15 cellular contexts compared by ENCODE assay signal in the genomic region with DNA sequence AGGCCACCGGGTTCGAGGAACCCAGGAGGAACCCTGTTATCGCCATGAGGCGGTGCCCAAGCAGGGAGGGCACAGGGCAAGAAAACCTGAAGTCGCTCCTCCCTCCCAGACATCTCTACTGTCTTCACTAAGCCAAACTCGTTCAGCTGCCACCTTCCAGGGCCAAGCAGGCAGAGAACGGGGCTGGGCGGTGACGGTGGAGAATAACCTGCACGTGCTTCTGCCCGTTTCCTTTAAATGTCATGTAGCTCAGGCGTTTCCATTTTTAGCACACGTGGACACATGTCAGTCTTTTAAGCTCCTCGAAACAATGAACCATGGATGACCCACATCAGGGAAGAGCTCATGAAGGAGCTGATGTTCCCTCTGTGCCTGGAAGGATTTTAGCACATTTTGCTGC.
DNase-seq lines count a peak whose midpoint lies in the region; ATAC-seq and TF ChIP-seq lines count a peak whose summit lies in the region.
"Had no signal": no experiment of that assay in that cellular context is flagged by ENCODE, and none has a peak within 500 bp of the region (broad histone marks: within the 10 kb centered on the region; RNA-seq: fewer than 3 reads in every experiment).

No MANE protein-coding gene starts in this region.

- H2BK5ac ChIP-seq in IMR-90 (ENCODE audit: low read depth, low read length, poor library complexity, severe bottlenecking): no peak overlapping the region
- peak overlapping the region; percentile 61 for H2BK5ac ChIP-seq in neuronal stem cell (ENCODE audit: low read length)

- H4K5ac ChIP-seq in IMR-90 (ENCODE audit: low read depth, low read length): no peak overlapping the region

- no peak overlapping the region for H3K27ac ChIP-seq in IMR-90 (ENCODE audit: insufficient read depth, low read length)
- H3K27ac ChIP-seq in neuronal stem cell (replicated peaks; ENCODE audit: low read length): no peak overlapping the region
- no peak overlapping the region for H3K27ac ChIP-seq in tibial nerve

- TF ChIP-seq EP300 in tibial nerve (IDR thresholded peaks at IDR 0.05): no peak

- H3K56ac ChIP-seq in IMR-90 (ENCODE audit: extremely low read depth, insufficient read depth, low read length): no peak overlapping the region

- no peak overlapping the region for H3K4me3 ChIP-seq in IMR-90 (ENCODE audit: insufficient read depth, low read depth, low read length)
- no peak overlapping the region for H3K4me3 ChIP-seq in neuronal stem cell (ENCODE audit: low read length in 2 of 2)
- H3K4me3 ChIP-seq in tibial nerve: no peak overlapping the region
- H3K4me3 ChIP-seq: GM23338 had no signal

- H2BK20ac ChIP-seq in IMR-90 (ENCODE audit: low read depth, low read length): peak overlapping the region; percentile 45; the same call in 1 of the 2 replicates

- no peaks in the 10 kb centered on the region for H3K79me1 ChIP-seq in IMR-90 (ENCODE audit: low read depth in 1 of 2, low read length in 2 of 2)
- H3K79me1 ChIP-seq in neuronal stem cell (ENCODE audit: low read depth, low read length): no peaks in the 10 kb centered on the region

- intact Hi-C loops in IMR-90 (cut with micrococcal nuclease): loop anchor here (10.0 kb wide), 1 partner anchor 745 kb away; no protein-coding TSS in a partner anchor

- CTCF ChIA-PET in IMR-90 (lab: Yijun Ruan, JAX): interaction anchor here (1.0 kb wide), 1 partner anchor 11 kb away, joined by 3 read pairs; no protein-coding TSS in a partner anchor

- peaks cover 10% of the 10 kb centered on the region for H3K4me1 ChIP-seq in IMR-90 (ENCODE audit: control insufficient read depth, insufficient read depth, low read length)
- H3K4me1 ChIP-seq in neuronal stem cell (ENCODE audit: control insufficient read depth in 2 of 2, insufficient read depth in 1 of 2, low read depth in 1 of 2, low read length in 2 of 2): peaks cover 2 to 3% of the 10 kb centered on the region in 2 donors
- peaks cover 0 to 13% (median 0%) of the 10 kb centered on the region in 4 donors for H3K4me1 ChIP-seq in tibial nerve

- H3K4me2 ChIP-seq in IMR-90 (ENCODE audit: low read depth, low read length): no peak overlapping the region
- H3K4me2 ChIP-seq in neuronal stem cell (ENCODE audit: insufficient read depth, low read length, poor library complexity, severe bottlenecking): no peak overlapping the region
- H3K4me2 ChIP-seq: GM23338 had no signal

- DNase-seq in IMR-90 (no peak), neuronal stem cell (ENCODE audit: low spot score) (no peak), activated T-cell treated with anti-CD3 and anti-CD28 coated beads for 4 hours (no peak), tibial nerve (ENCODE audit: low spot score in 2 of 2) (no peak)
- DNase-seq in stimulated activated naive B cell treated with anti-CD40 and anti-IgM and Interleukin-4, amounts not matched to agents 10 μg/mL and 1 μg/mL and 100 μg/mL, for 72 hours: no peak
- DNase-seq: ACHN; C1 segment of cervical spinal cord; Calu3; CD4-positive, alpha-beta T cell; DMS 273 treated with DMSO at 0.1 percent for 48 hours; H9 had no signal

- no peak overlapping the region for H2AK9ac ChIP-seq in IMR-90 (replicated peaks; ENCODE audit: low read depth, low read length, poor library complexity)

- no peak overlapping the region for H2AFZ ChIP-seq in IMR-90 (replicated peaks; ENCODE audit: low read length, poor library complexity)
- H2AFZ ChIP-seq in neuronal stem cell (ENCODE audit: low read length): no peak overlapping the region
- H2AFZ ChIP-seq: GM23338 had no signal

- no peak overlapping the region for H4K91ac ChIP-seq in IMR-90 (ENCODE audit: insufficient read depth, low read depth, low read length)
- no peak overlapping the region for H4K91ac ChIP-seq in neuronal stem cell (ENCODE audit: low read depth, low read length, poor library complexity)

- H3K9me3 ChIP-seq in IMR-90 (ENCODE audit: control insufficient read depth, insufficient read depth, low read length) (no peaks in the 10 kb centered on the region), neuronal stem cell (replicated peaks in 1 of 2; ENCODE audit: control insufficient read depth in 2 of 2, insufficient read depth in 1 of 2, low read depth in 1 of 2, low read length in 2 of 2) (no peaks in the 10 kb centered on the region), tibial nerve (no peaks in the 10 kb centered on the region)

- dilution Hi-C loops in IMR-90 (cut with HindIII; ENCODE audit: low sequenced_read_pairs, unreplicated experiment): no loop called here

- TF ChIP-seq RAD21 in IMR-90 (IDR thresholded peaks at IDR 0.05; ENCODE audit: low read length): no peak

- H3K18ac ChIP-seq in IMR-90 (ENCODE audit: low read depth, low read length): no peak overlapping the region
- no peak overlapping the region for H3K18ac ChIP-seq in neuronal stem cell (ENCODE audit: low read length)

- H2BK15ac ChIP-seq in IMR-90 (ENCODE audit: low read depth, low read length) (peak overlapping the region; percentile 71; the same call in 1 of the 3 replicates), neuronal stem cell (ENCODE audit: low read length) (no peak overlapping the region)

- peaks cover 6 to 8% of the 10 kb centered on the region in 2 donors for H3K4me1 Mint-ChIP-seq in stimulated activated naive B cell treated with anti-CD40 and anti-IgM and Interleukin-4, amounts not matched to agents 10 μg/mL and 1 μg/mL and 100 μg/mL, for 72 hours
- H3K4me1 Mint-ChIP-seq: GM23338 had no signal

- H3K14ac ChIP-seq in IMR-90 (replicated peaks; ENCODE audit: low read depth, low read length): no peak overlapping the region
- H3K14ac ChIP-seq in neuronal stem cell (ENCODE audit: low read length): no peak overlapping the region

- in situ Hi-C loops in IMR-90 (cut with MboI; ENCODE audit: low sequenced_read_pairs): loop anchor here (25.0 kb wide), 1 partner anchor 853 kb away; no protein-coding TSS in a partner anchor

- BruUV-seq in IMR-90 (replicated peaks; lab: Mats Ljungman, UMichigan): no TSS peak

- H4K8ac ChIP-seq in IMR-90 (ENCODE audit: low read depth in 2 of 2, low read length in 2 of 2): no peak overlapping the region
- H4K8ac ChIP-seq in neuronal stem cell (ENCODE audit: low read depth, low read length): no peak overlapping the region

- TF ChIP-seq CTCF in IMR-90 (conservative IDR thresholded peaks at IDR 0.05; ENCODE audit: low read depth, low read length) (no peak), tibial nerve (IDR thresholded peaks at IDR 0.05) (no peak)

- TF ChIP-seq POLR2A in IMR-90 (IDR thresholded peaks at IDR 0.05; ENCODE audit: low read depth, low read length) (no peak), tibial nerve (IDR thresholded peaks at IDR 0.05) (no peak)

- H3K4ac ChIP-seq in IMR-90 (ENCODE audit: low read depth, low read length): peak overlapping the region; percentile 50
- H3K4ac ChIP-seq in neuronal stem cell (ENCODE audit: low read length): no peak overlapping the region

- H3K36me3 ChIP-seq in IMR-90 (ENCODE audit: control insufficient read depth, insufficient read depth, low read length): no peaks in the 10 kb centered on the region
- H3K36me3 ChIP-seq in neuronal stem cell (replicated peaks in 1 of 2; ENCODE audit: control insufficient read depth in 2 of 2, insufficient read depth in 2 of 2, low read length in 2 of 2): no peaks in the 10 kb centered on the region
- no peaks in the 10 kb centered on the region for H3K36me3 ChIP-seq in tibial nerve

- H3K9ac ChIP-seq in IMR-90 (ENCODE audit: low read depth, low read length) (no peak overlapping the region), neuronal stem cell (ENCODE audit: low read depth, low read length, poor library complexity) (no peak overlapping the region)

- H3K9me1 ChIP-seq in IMR-90 (ENCODE audit: insufficient read depth, low read length): peaks cover 5% of the 10 kb centered on the region

- H2BK12ac ChIP-seq in neuronal stem cell (ENCODE audit: low read length): no peak overlapping the region

- peaks cover 4 to 8% of the 10 kb centered on the region in 2 donors for H3K36me3 Mint-ChIP-seq in stimulated activated naive B cell treated with anti-CD40 and anti-IgM and Interleukin-4, amounts not matched to agents 10 μg/mL and 1 μg/mL and 100 μg/mL, for 72 hours

- H3K27me3 ChIP-seq in IMR-90 (ENCODE audit: control insufficient read depth, insufficient read depth, low read length) (no peaks in the 10 kb centered on the region), neuronal stem cell (ENCODE audit: control insufficient read depth in 3 of 3, insufficient read depth in 3 of 3, low read depth in 1 of 3, low read length in 3 of 3) (no peaks in the 10 kb centered on the region), tibial nerve (no peaks in the 10 kb centered on the region)

- H3K27ac Mint-ChIP-seq in stimulated activated naive B cell treated with anti-CD40 and anti-IgM and Interleukin-4, amounts not matched to agents 10 μg/mL and 1 μg/mL and 100 μg/mL, for 72 hours: peak overlapping the region; percentile 31
- H3K27ac Mint-ChIP-seq: CD4-positive, alpha-beta T cell; GM23338 had no signal

- H2BK120ac ChIP-seq in IMR-90 (ENCODE audit: low read depth, low read length) (peak overlapping the region; percentile 50), neuronal stem cell (ENCODE audit: low read depth, low read length) (no peak overlapping the region)

- H4K20me1 ChIP-seq in IMR-90 (ENCODE audit: insufficient read depth, low read length): no peaks in the 10 kb centered on the region

- 98% methylated on average over 11 of the region's 14 CpGs; no CpG with 5 or more reads in 1 of the 2 experiments for WGBS in IMR-90 (ENCODE audit: extremely low coverage in 2 of 2, insufficient read length in 1 of 2), 2 experiments
- WGBS in neuronal stem cell (ENCODE audit: extremely low coverage in 2 of 2, insufficient read length in 2 of 2, insufficient replicate concordance in 1 of 2), 2 donors: no CpG with 5 or more reads among the region's 14 CpGs
- WGBS in tibial nerve, 2 donors: 94 to 95% methylated on average over 14 of the region's 14 CpGs

- ATAC-seq in IMR-90 (ENCODE audit: low read depth) (no peak), esophagus mucosa (peak; percentile 17), HG03457 (IDR thresholded peaks at IDR 0.05; ENCODE audit: unreplicated experiment) (no peak)
- ATAC-seq in stimulated activated naive B cell treated with anti-CD40 and anti-IgM and Interleukin-4, amounts not matched to agents 10 μg/mL and 1 μg/mL and 100 μg/mL, for 72 hours (replicated peaks): no peak
- ATAC-seq: GM23338, HepG2 had no signal

- H2AK5ac ChIP-seq in IMR-90 (ENCODE audit: low read depth, low read length) (peak overlapping the region; percentile 86), neuronal stem cell (ENCODE audit: low read depth, low read length) (peak overlapping the region; percentile 20)

- POLR2A ChIA-PET in IMR-90 (lab: Charles Lee; ENCODE audit: unreplicated experiment): no interaction called here

- H3K23ac ChIP-seq in IMR-90 (ENCODE audit: low read depth, low read length) (no peak overlapping the region), neuronal stem cell (ENCODE audit: low read depth, low read length, poor library complexity) (no peak overlapping the region)

- H3K27me3 Mint-ChIP-seq in stimulated activated naive B cell treated with anti-CD40 and anti-IgM and Interleukin-4, amounts not matched to agents 10 μg/mL and 1 μg/mL and 100 μg/mL, for 72 hours: no peaks in the 10 kb centered on the region
- H3K27me3 Mint-ChIP-seq: CD4-positive, alpha-beta T cell had no signal

- H3K4me3 Mint-ChIP-seq in stimulated activated naive B cell treated with anti-CD40 and anti-IgM and Interleukin-4, amounts not matched to agents 10 μg/mL and 1 μg/mL and 100 μg/mL, for 72 hours: no peak overlapping the region
- H3K4me3 Mint-ChIP-seq: CD4-positive, alpha-beta T cell; GM23338; H9 had no signal

- H3K9me3 Mint-ChIP-seq in stimulated activated naive B cell treated with anti-CD40 and anti-IgM and Interleukin-4, amounts not matched to agents 10 μg/mL and 1 μg/mL and 100 μg/mL, for 72 hours: peaks cover 0 to 3% of the 10 kb centered on the region in 2 donors
- H3K9me3 Mint-ChIP-seq: CD4-positive, alpha-beta T cell had no signal
